In genomic region chr7:45797264-45797663, GRCh38 we compare ENCODE assay signal across 8 cellular contexts.
DNase-seq lines count a peak whose midpoint lies in the region; ATAC-seq and TF ChIP-seq lines count a peak whose summit lies in the region.
"Not testable (repeated sequence)": the region's sequence is repeated elsewhere in the genome, so short reads cannot be mapped to it uniquely, and the experiment has no call there.

No MANE protein-coding gene starts in this region.

- not testable (repeated sequence) for ATAC-seq in PC-3, foreskin keratinocyte

- intact Hi-C loops in PC-3 (cut with micrococcal nuclease) = not testable (repeated sequence)

- not testable (repeated sequence) for H3K9ac ChIP-seq in PC-3 (ENCODE audit: low read length)

- not testable (repeated sequence) for H2AFZ ChIP-seq in PC-3 (ENCODE audit: low read length)

- not testable (repeated sequence) for H3F3A ChIP-seq in PC-3 (ENCODE audit: low read length, unreplicated experiment)

- H4K20me1 ChIP-seq in PC-3 (ENCODE audit: low read length) = not testable (repeated sequence)

- not testable (repeated sequence) for H3K27me3 ChIP-seq in PC-3 (ENCODE audit: low read length); foreskin keratinocyte

- peak; percentile 71 for DNase-seq in ACHN
- peak; percentile 85 for DNase-seq in EL
- DNase-seq in HS-5 (ENCODE audit: low read depth) = peak; percentile 91
- DNase-seq in PC-3 = peak; percentile 56
- peak; percentile 81 for DNase-seq in amniotic epithelial cell (ENCODE audit: low read depth)
- DNase-seq in epithelial cell of esophagus (ENCODE audit: low read depth) = peak; percentile 69
- peak; percentile 18 to 49 for DNase-seq in foreskin keratinocyte
- DNase-seq in skeletal muscle cell (ENCODE audit: low read depth) = peak; percentile 70

- not testable (repeated sequence) for BruUV-seq in PC-3 (replicated peaks; lab: Mats Ljungman, UMichigan)

- TF ChIP-seq CTCF in PC-3 (conservative IDR thresholded peaks at IDR 0.05; ENCODE audit: low read depth, low read length); epithelial cell of esophagus (IDR thresholded peaks at IDR 0.05; ENCODE audit: insufficient read depth, low read depth, low read length, missing control alignments); foreskin keratinocyte (conservative IDR thresholded peaks at IDR 0.05): not testable (repeated sequence)

- H3K9me2 ChIP-seq in PC-3 (replicated peaks; ENCODE audit: low read length) = not testable (repeated sequence)

- not testable (repeated sequence) for H3K79me2 ChIP-seq in PC-3 (ENCODE audit: low read length)

- in situ Hi-C loops in ACHN (cut with HindIII; ENCODE audit: low pct_ligation_motif_present, low pct_unique_long_range_greater_than_20kb, low sequenced_read_pairs) = not testable (repeated sequence)

- H3K4me1 ChIP-seq in PC-3 (ENCODE audit: insufficient read depth, low read length); foreskin keratinocyte: not testable (repeated sequence)

- not testable (repeated sequence) for H3K4me3 ChIP-seq in PC-3 (ENCODE audit: low read length); epithelial cell of esophagus (ENCODE audit: low read length); skeletal muscle cell (ENCODE audit: low read depth, low read length)

- CTCF ChIA-PET in PC-3 (lab: Charles Lee) = not testable (repeated sequence)

- not testable (repeated sequence) for H3K27ac ChIP-seq in PC-3 (ENCODE audit: low read length); foreskin keratinocyte

- H3K36me3 ChIP-seq in PC-3 (ENCODE audit: low read depth, low read length) = not testable (repeated sequence)

- POLR2A ChIA-PET in PC-3 (lab: Charles Lee; ENCODE audit: unreplicated experiment) = not testable (repeated sequence)

- H3K9me3 ChIP-seq in PC-3 (ENCODE audit: low read length) = not testable (repeated sequence)

- H3K4me2 ChIP-seq in PC-3 (ENCODE audit: low read length) = not testable (repeated sequence)

Comparison
In these comparisons a context has a peak if more than half of its experiments do, and no peak if none do; other contexts are left out.
1. DNase-seq: peak in every context shown above with its lines; median percentile 91 in HS-5; 85 in EL; 81 in amniotic epithelial cell; 71 in ACHN; 70 in skeletal muscle cell; 69 in epithelial cell of esophagus; 56 in PC-3; 34 in foreskin keratinocyte.